ENCODE assay signal across 33 cellular contexts in genomic region chr3:174046311-174046710, GRCh38.
"Had no signal": no experiment of that assay in that cellular context is flagged by ENCODE, and none has a peak within 500 bp of the region (broad histone marks: within the 10 kb centered on the region; RNA-seq: fewer than 3 reads in every experiment).

No MANE protein-coding gene starts in this region.

- H3K4me1 ChIP-seq: Peyer's patch, SJCRH30 had no signal

- H3K9me3 ChIP-seq: Peyer's patch, SJCRH30, SK-N-SH had no signal

- H3K27me3 ChIP-seq: brain microvascular endothelial cell, Peyer's patch, SJCRH30 had no signal

- H3K36me3 ChIP-seq: brain microvascular endothelial cell, Peyer's patch, SJCRH30 had no signal

- DNase-seq: activated B cell treated with CpG ODN at 0.5 μM for 24 hours; activated CD4-positive, alpha-beta memory T cell treated with anti-CD3 and anti-CD28 coated beads, Interleukin-2, amount 10 ng/mL, durations not matched to agents 7 days and 5 days; activated CD4-positive, alpha-beta T cell treated with anti-CD3 and anti-CD28 coated beads for 4 hours; activated CD4-positive, alpha-beta T cell treated with anti-CD3 and anti-CD28 coated beads, Interleukin-2, amount 50 U/mL, for 1 hour; activated CD4-positive, CD25-positive, alpha-beta regulatory T cell treated with anti-CD3 and anti-CD28 coated beads, Interleukin-2, amount 50 U/mL, for 72 hours; activated CD8-positive, alpha-beta memory T cell treated with anti-CD3 and anti-CD28 coated beads for 24 hours; activated effector memory CD4-positive, alpha-beta T cell treated with anti-CD3 and anti-CD28 coated beads, Interleukin-2, amount 50 U/mL, for 16 hours; activated naive CD4-positive, alpha-beta T cell; activated naive CD4-positive, alpha-beta T cell treated with anti-CD3 and anti-CD28 coated beads, Interleukin-2, amount 50 U/mL, for 16 hours; activated naive CD8-positive, alpha-beta T cell treated with anti-CD3 and anti-CD28 coated beads for 36 hours; activated T-cell treated with anti-CD3 and anti-CD28 coated beads, Interleukin-2, amount 50 U/mL, for 1 hour; activated T-cell treated with anti-CD3 and anti-CD28 coated beads, Interleukin-2, amount 50 U/mL, for 72 hours; amniotic stem cell; aorta; brain microvascular endothelial cell; central memory CD4-positive, alpha-beta T cell; Kasumi-1; KG1; NCI-H1092 treated with DMSO at 0.1 percent for 48 hours; NCI-H1417; NCI-H146; NCI-H187; NCI-H2081; NCI-H345; NCI-H524 treated with DMSO at 0.1 percent for 48 hours; NCI-H748 treated with DMSO at 0.1 percent for 48 hours; NK-92 treated with Interleukin-12 subunit alpha and Interleukin-12 subunit beta, amount 100 ng/mL, for 24 hours; PC-3; Peyer's patch; SHP77; SJCRH30; SK-N-SH had no signal

- ATAC-seq: activated T-cell treated with anti-CD3 and anti-CD28 coated beads, Interleukin-2, amount 50 U/mL, for 72 hours; activated T-helper 17 cell treated with anti-CD3 and anti-CD28 coated beads, Interleukin-2, amount 50 U/mL, for 72 hours; PC-3 had no signal

- H3K4me3 ChIP-seq: Peyer's patch, SJCRH30 had no signal

- H3K27ac ChIP-seq: brain microvascular endothelial cell, Peyer's patch, SJCRH30 had no signal

- H3K4me2 ChIP-seq: SK-N-SH had no signal
